In the genomic region with DNA sequence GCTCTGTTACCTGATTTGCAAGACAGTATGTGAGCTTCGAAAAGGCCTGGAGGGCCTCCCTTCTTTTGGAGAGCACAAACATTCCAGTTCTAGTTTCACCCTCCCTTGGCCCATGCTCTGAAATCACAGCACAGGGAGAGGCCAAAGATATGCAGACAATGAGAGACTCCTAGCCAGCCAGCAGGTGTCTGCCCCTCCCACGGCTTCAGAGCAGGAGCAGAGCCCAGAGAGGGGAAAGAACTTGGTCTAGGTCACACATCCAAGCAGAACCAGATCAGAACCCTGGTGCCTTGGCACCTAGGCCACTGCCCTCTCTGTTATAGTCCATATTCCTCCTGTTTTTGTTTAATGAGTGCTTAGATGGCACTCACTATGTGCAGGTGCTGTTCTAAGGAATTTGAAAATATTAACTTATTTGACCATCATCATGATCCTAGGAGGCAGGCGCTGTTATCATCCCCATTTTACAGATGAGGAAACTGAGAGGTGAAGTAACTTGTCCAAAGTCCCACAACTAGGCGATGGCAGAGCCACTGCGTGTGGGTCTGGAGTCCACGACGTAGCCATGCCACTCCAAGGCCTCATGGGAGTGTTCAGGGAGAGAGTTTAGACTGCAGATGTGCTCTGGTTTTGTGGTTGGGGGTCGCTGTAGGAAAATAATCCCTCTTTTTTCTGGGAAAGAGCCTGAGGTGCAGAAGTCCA, we compare ENCODE assay signal across 1 cellular context.
A peak's percentile ranks its signal among the peaks of the same experiment; 100 is the strongest.
TF ChIP-seq lines count a peak whose summit lies in the region.

No MANE protein-coding gene starts in this region.

TF ChIP-seq in Ishikawa, 13 proteins besides CTCF, POLR2A, EP300 and RAD21 (continued from another document):
- TF ChIP-seq, protein P1, sequence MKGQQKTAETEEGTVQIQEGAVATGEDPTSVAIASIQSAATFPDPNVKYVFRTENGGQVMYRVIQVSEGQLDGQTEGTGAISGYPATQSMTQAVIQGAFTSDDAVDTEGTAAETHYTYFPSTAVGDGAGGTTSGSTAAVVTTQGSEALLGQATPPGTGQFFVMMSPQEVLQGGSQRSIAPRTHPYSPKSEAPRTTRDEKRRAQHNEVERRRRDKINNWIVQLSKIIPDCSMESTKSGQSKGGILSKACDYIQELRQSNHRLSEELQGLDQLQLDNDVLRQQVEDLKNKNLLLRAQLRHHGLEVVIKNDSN (IDR thresholded peaks at IDR 0.05), result no peak
- TF ChIP-seq FOXM1 (IDR thresholded peaks at IDR 0.05; ENCODE audit: borderline replicate concordance, low read depth) (peak; percentile 44; the same call in 1 of the 2 replicates), TCF12 (IDR thresholded peaks at IDR 0.05; ENCODE audit: low read depth) (peak; percentile 76), EGR1 (IDR thresholded peaks at IDR 0.05) (no peak), NFIC (IDR thresholded peaks at IDR 0.05) (peak; percentile 56), YY1 (IDR thresholded peaks at IDR 0.05; ENCODE audit: low read depth) (no peak), CEBPB (IDR thresholded peaks at IDR 0.05) (no peak), TAF1 (IDR thresholded peaks at IDR 0.05; ENCODE audit: low read depth) (no peak)
